Comparison of ENCODE assay signal across 8 cellular contexts in the genomic region with DNA sequence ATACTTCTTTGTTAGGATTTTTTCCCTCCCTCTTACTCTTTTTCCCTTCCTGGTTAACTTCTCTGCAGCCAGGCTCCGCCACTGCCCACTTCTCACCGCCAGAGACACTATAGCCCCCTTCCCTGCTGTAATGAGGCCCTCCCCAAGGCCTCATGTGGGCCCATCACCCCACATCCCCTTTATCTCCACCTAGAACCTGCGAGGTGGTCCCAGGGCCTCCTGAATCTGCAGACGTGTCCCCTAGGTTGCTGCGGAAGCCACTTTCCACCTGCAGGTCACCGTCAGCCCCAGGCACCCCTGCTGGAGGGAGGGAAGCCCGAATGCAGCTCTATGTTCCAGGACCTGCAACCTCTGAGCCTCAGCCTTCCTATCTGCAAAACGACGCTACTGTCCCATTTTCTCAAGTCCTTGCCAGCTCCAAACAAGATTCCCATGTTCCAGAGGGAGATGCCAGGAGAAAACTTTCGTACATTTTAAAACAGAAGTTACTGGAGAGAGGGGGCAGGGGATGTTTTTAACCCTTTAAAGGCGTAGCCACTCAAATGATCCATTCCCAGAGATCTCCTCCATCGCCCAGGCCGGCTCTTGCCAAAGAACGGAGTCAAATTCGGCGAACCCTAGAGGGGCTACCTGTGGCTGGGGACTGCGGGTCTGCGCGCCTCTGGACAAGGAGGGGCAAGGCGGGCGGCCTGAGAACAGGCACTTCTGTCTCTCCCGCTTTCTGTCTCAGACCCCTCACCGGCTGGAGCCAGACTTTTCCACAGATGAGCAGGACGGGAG. TPM values are rescaled to one million over a fixed set of nuclear protein-coding genes. Genes with fewer than 3 reads are reported as not detected.
A peak's percentile ranks its signal among the peaks of the same experiment; 100 is the strongest.
DNase-seq lines count a peak whose midpoint lies in the region; ATAC-seq, FAIRE-seq and TF ChIP-seq lines count a peak whose summit lies in the region.

No MANE protein-coding gene starts in this region.

- in situ Hi-C loops in GM23248 (cut with MboI) (loop anchor here (25.0 kb wide), 1 partner anchor 484 kb away; no protein-coding TSS in a partner anchor), HepG2 (cut with HindIII; ENCODE audit: extremely low pct_ligation_motif_present, low pct_unique_long_range_greater_than_20kb) (loop anchor here (5.0 kb wide), 1 partner anchor 36 kb away; no protein-coding TSS in a partner anchor)

- H3K79me2 ChIP-seq in GM23248 (ENCODE audit: insufficient read depth) (peaks cover 47% of the 10 kb centered on the region), HepG2 (ENCODE audit: insufficient read depth, low read length) (peaks cover 2% of the 10 kb centered on the region)

- no peak for TF ChIP-seq RAD21 in HepG2 (CRISPR knock-in tag; IDR thresholded peaks at IDR 0.05)

- H3K4me1 ChIP-seq in GM23248 (ENCODE audit: insufficient read depth), result peaks cover 29% of the 10 kb centered on the region
- H3K4me1 ChIP-seq in HepG2 (ENCODE audit: insufficient read depth, low read length), result peaks cover 45% of the 10 kb centered on the region
- peaks cover 31% of the 10 kb centered on the region for H3K4me1 ChIP-seq in testis

- TSS peak; percentile 61 for BruUV-seq in HepG2 (replicated peaks; lab: Mats Ljungman, UMichigan)

- TF ChIP-seq CTCF in HepG2 (CRISPR knock-in tag; IDR thresholded peaks at IDR 0.05) (peak; percentile 46), testis (IDR thresholded peaks at IDR 0.05) (peak in 2 of 3 experiments; percentile 29 to 45)

- H3K36me3 ChIP-seq in GM23248 (ENCODE audit: low read depth) (no peaks in the 10 kb centered on the region), HepG2 (replicated peaks in 1 of 2; ENCODE audit: control insufficient read depth in 1 of 2, insufficient read depth in 2 of 2, low read length in 2 of 2) (no peaks in the 10 kb centered on the region), testis (ENCODE audit: low read depth, missing control alignments) (no peaks in the 10 kb centered on the region)

- CTCF ChIA-PET in HepG2 (lab: Yijun Ruan, JAX; ENCODE audit: low intra/inter-chr PET ratio, low total read pairs), result no interaction called here

- no peaks in the 10 kb centered on the region for H3K27me3 ChIP-seq in GM23248 (replicated peaks; ENCODE audit: insufficient read depth)
- H3K27me3 ChIP-seq in HepG2 (ENCODE audit: control insufficient read depth in 1 of 2, insufficient read depth in 2 of 2, low read length in 2 of 2), result no peaks in the 10 kb centered on the region; a peak in 1 of 5 replicates
- no peaks in the 10 kb centered on the region for H3K27me3 ChIP-seq in testis

- H4K20me1 ChIP-seq in GM23248 (ENCODE audit: insufficient read depth), result no peaks in the 10 kb centered on the region
- peaks cover 8% of the 10 kb centered on the region for H4K20me1 ChIP-seq in HepG2 (ENCODE audit: insufficient read depth, low read length)

- peak; percentile 4 for FAIRE-seq in HepG2 (lab: Jason Lieb, UNC)

- peak overlapping the region; percentile 84 for H3K27ac ChIP-seq in GM23248
- H3K27ac ChIP-seq in cingulate gyrus (ENCODE audit: low read depth, low read length), result peak overlapping the region; percentile 73
- peak overlapping the region; percentile 48 for H3K27ac ChIP-seq in HepG2 (ENCODE audit: extremely low read length, insufficient read depth, low read length)
- H3K27ac ChIP-seq in testis, result peak overlapping the region; percentile 85 to 96

- TF ChIP-seq POLR2A in HepG2 (IDR thresholded peaks at IDR 0.05; ENCODE audit: insufficient read depth in 1 of 2, low read depth in 2 of 2, low read length in 2 of 2), result no peak
- no peak for TF ChIP-seq POLR2A in testis (IDR thresholded peaks at IDR 0.05)

- TF ChIP-seq EP300 in HepG2 (IDR thresholded peaks at IDR 0.05; ENCODE audit: low read depth in 2 of 2, low read length in 2 of 2) (no peak), HepG2 (CRISPR knock-in tag; IDR thresholded peaks at IDR 0.05; ENCODE audit: borderline replicate concordance) (no peak)

- H3K9me3 ChIP-seq in GM23248 (ENCODE audit: low read depth), result no peaks in the 10 kb centered on the region
- no peaks in the 10 kb centered on the region for H3K9me3 ChIP-seq in HepG2 (ENCODE audit: low read length)
- H3K9me3 ChIP-seq in testis, result no peaks in the 10 kb centered on the region

- DNase-seq in GM23248 (peak; percentile 87), NCI-H748 (lab: John Stamatoyannopoulos, UW; ENCODE audit: unreplicated experiment) (peak; percentile 77), HepG2 (ENCODE audit: low spot score) (peak; percentile 49), testis (no peak)
- no peak for DNase-seq in activated CD8-positive, alpha-beta memory T cell treated with anti-CD3 and anti-CD28 coated beads, Interleukin-2, amount 50 U/mL, for 4 hours

- H3K4me3 ChIP-seq in GM23248, result peak overlapping the region; percentile 99
- H3K4me3 ChIP-seq in HepG2 (replicated peaks in 1 of 3; ENCODE audit: insufficient read depth in 1 of 3, low read depth in 2 of 3, low read length in 3 of 3), result peak overlapping the region; percentile 68 to 81 (median 80)
- peak overlapping the region; percentile 83 to 89 for H3K4me3 ChIP-seq in testis

- no peaks in the 10 kb centered on the region for H3K9me2 ChIP-seq in GM23248 (ENCODE audit: insufficient read depth)

- POLR2A ChIA-PET in HepG2 (lab: Yijun Ruan, JAX), result interaction anchor here (0.8 kb wide), 1 partner anchor 406 kb away, joined by 3 read pairs; no protein-coding TSS in a partner anchor

- H3K4me2 ChIP-seq in GM23248 (ENCODE audit: unreplicated experiment) (peak overlapping the region; percentile 99), HepG2 (ENCODE audit: low read depth, low read length) (peak overlapping the region; percentile 99)

- peaks cover 35% of the 10 kb centered on the region for H3F3A ChIP-seq in GM23248 (ENCODE audit: insufficient read depth)

- intact Hi-C loops in HepG2 (cut with micrococcal nuclease; ENCODE audit: unreplicated experiment), result loop anchor here (1.0 to 5.0 kb wide), 2 partner anchors 98 to 161 kb away; no protein-coding TSS in a partner anchor
- intact Hi-C loops in testis (cut with DNase I; ENCODE audit: low total_unique reads), result no loop called here

- WGBS in GM23248 (ENCODE audit: low coverage in 1 of 2, low lambda C conversion rate in 2 of 2, missing lambda C conversion rate in 2 of 2), 2 experiments, result 2 to 3% methylated on average over 24 of the region's 24 CpGs
- 10% methylated on average over 24 of the region's 24 CpGs for WGBS in HepG2 (ENCODE audit: low lambda C conversion rate)
- 2 to 3% methylated on average over 24 of the region's 24 CpGs for WGBS in testis, 2 donors

- ATAC-seq in HepG2, result peak; percentile 81
- ATAC-seq in HG03521 (IDR thresholded peaks at IDR 0.05; ENCODE audit: unreplicated experiment), result no peak
- ATAC-seq in HG03045 (IDR thresholded peaks at IDR 0.05; ENCODE audit: unreplicated experiment), result no peak

- H3K9ac ChIP-seq in GM23248 (peak overlapping the region; percentile 99), HepG2 (ENCODE audit: insufficient read depth, low read depth, low read length) (peak overlapping the region; percentile 73)

- H2AFZ ChIP-seq in GM23248 (peak overlapping the region; percentile 73), HepG2 (ENCODE audit: low read length) (no peak overlapping the region)

TF ChIP-seq in HepG2, 621 proteins besides CTCF, POLR2A, EP300 and RAD21 (continues in another document):
- TF ChIP-seq ELF1 (CRISPR knock-in tag; IDR thresholded peaks at IDR 0.05) (0 out of 2 replicates have a peak, but pooled peaks have one; percentile 20), HNRNPL (IDR thresholded peaks at IDR 0.05; ENCODE audit: low read depth, low read length) (no peak), KAT8 (CRISPR knock-in tag; IDR thresholded peaks at IDR 0.05) (0 out of 2 replicates have a peak, but pooled peaks have one; percentile 16), ZNF652 (CRISPR knock-in tag; IDR thresholded peaks at IDR 0.05; ENCODE audit: borderline replicate concordance, low read depth) (peak; percentile 90), PHF8 (CRISPR knock-in tag; IDR thresholded peaks at IDR 0.05) (peak; percentile 14), ZMYM3 (CRISPR knock-in tag; IDR thresholded peaks at IDR 0.05) (peak; percentile 96), RARA (CRISPR knock-in tag; IDR thresholded peaks at IDR 0.05) (0 out of 2 replicates have a peak, but pooled peaks have one; percentile 2)

RNA-seq across cellular contexts. Expression of a gene that starts 0.9 kb away (rescaled TPM):
- 19.8 and 20.7 TPM in 2 replicates for total RNA-seq in GM23248 (2014; rRNA removed; shearing (Covaris generic))
- 15.2 and 15.5 TPM in 2 replicates for polyA plus RNA-seq in GM23248 (2016; fragmentation: Nextera tagmentation; extraction: Ambion mirVana)
- 3.4 and 3.8 TPM in 2 replicates for total RNA-seq in HepG2 (2016; rRNA removed; fragmentation: Illumina TruSeq; extraction: Trizol)
- 1.1 and 1.3 TPM in 2 replicates for total RNA-seq in HepG2 (2016; cell fraction: cytosol; rRNA removed; fragmentation: Illumina TruSeq; extraction: Trizol; ENCODE audit: low read depth)
- total RNA-seq in HepG2 (2016; cell fraction: insoluble cytoplasmic fraction; rRNA removed; fragmentation: Illumina TruSeq; extraction: Trizol), result 3.2 and 3.8 TPM in 2 replicates
- 1.5 and 2.4 TPM in 2 replicates for total RNA-seq in HepG2 (2016; cell fraction: membrane; rRNA removed; fragmentation: Illumina TruSeq; extraction: Trizol)
- 3.8 TPM in 2 replicates for total RNA-seq in HepG2 (2016; cell fraction: nucleus; rRNA removed; fragmentation: Illumina TruSeq; extraction: Trizol)
- 4.6 and 5.3 TPM in 2 replicates for polyA plus RNA-seq in HepG2 (2011; rRNA removed)
- 1.9 and 2.4 TPM in 2 replicates for polyA plus RNA-seq in HepG2 (2011; cell fraction: cytosol; rRNA removed)
- polyA plus RNA-seq in HepG2 (2011; cell fraction: nucleus; rRNA removed), result 6.3 and 6.6 TPM in 2 replicates
- polyA plus RNA-seq in HepG2 (2012), result 3.7 and 4.6 TPM in 2 replicates
- polyA plus RNA-seq in HepG2 (2016; cell fraction: cytosol; fragmentation: Illumina TruSeq; extraction: Trizol; ENCODE audit: low read depth), result 0.45 and 0.58 TPM in 2 replicates
- 4.5 and 5.7 TPM in 2 replicates for polyA plus RNA-seq in HepG2 (2016; cell fraction: insoluble cytoplasmic fraction; fragmentation: Illumina TruSeq; extraction: Trizol; ENCODE audit: low read depth)
- polyA plus RNA-seq in HepG2 (2016; cell fraction: membrane; fragmentation: Illumina TruSeq; extraction: Trizol; ENCODE audit: low read depth), result 0.58 and 1.3 TPM in 2 replicates
- polyA plus RNA-seq in HepG2 (2016; cell fraction: nucleus; fragmentation: Illumina TruSeq; extraction: Trizol; ENCODE audit: insufficient read depth, low read depth), result 4.4 and 5.5 TPM in 2 replicates
- polyA minus RNA-seq in HepG2 (2011; rRNA and poly(A)+ RNA removed; ENCODE audit: low replicate concordance), result 6.5 and 8.9 TPM in 2 replicates
- 4.5 and 5.0 TPM in 2 replicates for polyA minus RNA-seq in HepG2 (2011; cell fraction: cytosol; rRNA and poly(A)+ RNA removed)
- 4.5 and 4.7 TPM in 2 replicates for polyA minus RNA-seq in HepG2 (2011; cell fraction: nucleus; rRNA and poly(A)+ RNA removed)
- total RNA-seq in testis, result 10 to 100 TPM; 18.3 to 29.4 TPM
- polyA plus RNA-seq in testis (ENCODE audit: insufficient read depth, low read depth, low replicate concordance), result 20.2 TPM

Comparison
In these comparisons a context has a peak if more than half of its experiments do, and no peak if none do; other contexts are left out.
1. DNase-seq: peak in GM23248 (single experiment), NCI-H748 (single experiment) and HepG2 (single experiment); none in testis (single experiment) and activated CD8-positive, alpha-beta memory T cell treated with anti-CD3 and anti-CD28 coated beads, Interleukin-2, amount 50 U/mL, for 4 hours (single experiment).
2. Peak in every context shown above with its lines, with median percentiles within 50 percentile points of each other: H3K27ac ChIP-seq and H3K4me3 ChIP-seq.